In the genomic region with DNA sequence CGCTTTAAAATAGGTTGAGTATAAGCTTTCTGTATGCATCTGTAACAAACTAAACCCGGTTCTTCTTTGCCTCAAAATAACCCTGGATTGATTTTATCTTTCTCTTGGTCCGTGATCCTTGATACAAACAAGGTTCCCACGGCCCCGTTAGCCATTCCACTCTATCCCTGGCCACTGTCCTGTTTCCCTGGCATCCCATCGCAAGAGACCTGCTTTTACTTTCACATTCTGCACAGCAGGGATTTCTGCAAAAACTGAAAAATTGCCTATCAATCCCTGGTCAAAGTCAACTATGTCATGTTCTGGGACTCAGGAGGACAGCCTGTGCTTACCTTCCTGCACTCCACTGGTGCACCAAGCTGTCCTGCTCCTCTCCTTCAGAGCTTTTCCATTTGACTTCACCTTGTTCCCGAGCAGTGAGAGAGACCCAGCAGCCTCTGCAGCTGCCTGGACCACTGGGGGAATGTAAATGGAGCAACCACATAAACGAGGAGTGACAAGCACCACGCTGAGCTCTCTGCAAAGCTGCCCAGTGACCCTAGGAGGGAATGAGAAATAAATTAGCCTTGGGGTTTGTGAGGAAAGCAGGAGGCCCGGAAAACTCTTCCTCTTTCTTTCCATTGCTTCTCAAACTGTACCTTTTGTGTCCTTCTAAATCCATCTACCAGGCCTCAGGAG, we compare ENCODE assay signal across 18 cellular contexts.
A peak's percentile ranks its signal among the peaks of the same experiment; 100 is the strongest.
DNase-seq lines count a peak whose midpoint lies in the region; ATAC-seq and TF ChIP-seq lines count a peak whose summit lies in the region.
"Had no signal": no experiment of that assay in that cellular context is flagged by ENCODE, and none has a peak within 500 bp of the region (broad histone marks: within the 10 kb centered on the region; RNA-seq: fewer than 3 reads in every experiment).

No MANE protein-coding gene starts in this region.

- ATAC-seq in GM18505 (IDR thresholded peaks at IDR 0.05; ENCODE audit: unreplicated experiment) (no peak), GM21528 (IDR thresholded peaks at IDR 0.05; ENCODE audit: low FRiP score, unreplicated experiment) (no peak), gastrocnemius medialis (no peak)
- ATAC-seq: activated T-cell treated with anti-CD3 and anti-CD28 coated beads, Interleukin-2, amount 50 U/mL, for 4 hours had no signal

- TF ChIP-seq RAD21 in SK-N-SH (IDR thresholded peaks at IDR 0.05; ENCODE audit: low read length), result no peak

- peaks cover 16% of the 10 kb centered on the region for H3K36me3 Mint-ChIP-seq in brain
- H3K36me3 Mint-ChIP-seq: activated naive CD8-positive, alpha-beta T cell had no signal

- 22% methylated on average over 10 of the region's 10 CpGs for WGBS in SK-N-SH (ENCODE audit: low lambda C conversion rate)

- in situ Hi-C loops in gastrocnemius medialis (cut with MboI; ENCODE audit: low sequenced_read_pairs in 4 of 4), result no loop called here

- H3F3A ChIP-seq in SK-N-SH (replicated peaks; ENCODE audit: insufficient read depth), result no peaks in the 10 kb centered on the region

- no peaks in the 10 kb centered on the region for H4K20me1 ChIP-seq in Karpas-422 (ENCODE audit: insufficient read depth, low read depth, low read length)
- H4K20me1 ChIP-seq in SK-N-SH (ENCODE audit: insufficient read depth), result no peaks in the 10 kb centered on the region

- CTCF ChIA-PET in SK-N-SH (lab: Yijun Ruan, JAX), result no interaction called here

- H3K4me3 ChIP-seq in Karpas-422 (ENCODE audit: low read length) (no peak overlapping the region), skeletal muscle tissue (ENCODE audit: low read length in 3 of 3) (peak overlapping the region; percentile 55 to 67 (median 67)), SK-N-SH (ENCODE audit: low read depth in 2 of 2, low read length in 1 of 2) (no peak overlapping the region), gastrocnemius medialis (peak overlapping the region in 2 of 4 donors; percentile 8 to 30)
- H3K4me3 ChIP-seq: SJSA1 had no signal

- no peaks in the 10 kb centered on the region for H3K9me3 ChIP-seq in Karpas-422 (ENCODE audit: low read length)
- no peaks in the 10 kb centered on the region for H3K9me3 ChIP-seq in skeletal muscle tissue (ENCODE audit: control insufficient read depth in 3 of 3, low read length in 3 of 3)
- H3K9me3 ChIP-seq in SK-N-SH, result no peaks in the 10 kb centered on the region
- no peaks in the 10 kb centered on the region for H3K9me3 ChIP-seq in gastrocnemius medialis
- H3K9me3 ChIP-seq: SJSA1 had no signal

- H3K4me2 ChIP-seq in Karpas-422 (ENCODE audit: low read depth, low read length, poor library complexity, severe bottlenecking) (no peak overlapping the region), SK-N-SH (no peak overlapping the region)

- H3K9me2 ChIP-seq in Karpas-422 (replicated peaks; ENCODE audit: insufficient read depth, low read length), result no peaks in the 10 kb centered on the region
- H3K9me2 ChIP-seq in SK-N-SH, result no peaks in the 10 kb centered on the region

- POLR2A ChIA-PET in SK-N-SH (lab: Yijun Ruan, JAX), result no interaction called here

- H3K27me3 Mint-ChIP-seq in brain, result peaks cover 4% of the 10 kb centered on the region

- no peaks in the 10 kb centered on the region for H3K4me1 ChIP-seq in Karpas-422 (ENCODE audit: low read length)
- peaks cover 2 to 5% (median 3%) of the 10 kb centered on the region in 3 donors for H3K4me1 ChIP-seq in skeletal muscle tissue (ENCODE audit: control insufficient read depth in 3 of 3, insufficient read depth in 3 of 3, low read length in 3 of 3)
- no peaks in the 10 kb centered on the region for H3K4me1 ChIP-seq in SK-N-SH (ENCODE audit: control insufficient read depth in 1 of 2, insufficient read depth in 2 of 2, low read depth in 1 of 2, low read length in 1 of 2)
- H3K4me1 ChIP-seq in gastrocnemius medialis, result peaks cover 0 to 3% of the 10 kb centered on the region in 2 donors
- H3K4me1 ChIP-seq: SJSA1 had no signal

- TF ChIP-seq POLR2A in GM18505 (IDR thresholded peaks at IDR 0.05; ENCODE audit: borderline replicate concordance, extremely low read depth, insufficient read depth, insufficient read length) (no peak), gastrocnemius medialis (IDR thresholded peaks at IDR 0.05) (no peak)

- H3K4me1 Mint-ChIP-seq in brain, result peaks cover 37% of the 10 kb centered on the region

- peak overlapping the region; percentile 18 to 93 (median 88) for H3K27ac Mint-ChIP-seq in brain
- H3K27ac Mint-ChIP-seq: activated naive CD8-positive, alpha-beta T cell had no signal

- H3K79me2 ChIP-seq in Karpas-422 (ENCODE audit: low read length), result no peaks in the 10 kb centered on the region
- no peaks in the 10 kb centered on the region for H3K79me2 ChIP-seq in SK-N-SH (ENCODE audit: insufficient read depth)

- no peak overlapping the region for H3K27ac ChIP-seq in Karpas-422 (ENCODE audit: low read length)
- H3K27ac ChIP-seq in skeletal muscle tissue (ENCODE audit: low read depth, low read length), result no peak overlapping the region
- no peak overlapping the region for H3K27ac ChIP-seq in SK-N-SH (ENCODE audit: low read depth in 2 of 2, low read length in 1 of 2)
- no peak overlapping the region for H3K27ac ChIP-seq in gastrocnemius medialis
- H3K27ac ChIP-seq: C4-2B, SJSA1 had no signal

- peaks cover 3 to 11% (median 6%) of the 10 kb centered on the region in 5 experiments for H3K9me3 Mint-ChIP-seq in brain
- H3K9me3 Mint-ChIP-seq: activated T-cell treated with anti-CD3 and anti-CD28 coated beads, Interleukin-2, amount 50 U/mL, for 4 hours had no signal

- TF ChIP-seq EP300 in SK-N-SH (IDR thresholded peaks at IDR 0.05; ENCODE audit: borderline replicate concordance in 1 of 2, low read depth in 1 of 2, low read length in 1 of 2), result no peak

- TF ChIP-seq CTCF in brain (conservative IDR thresholded peaks at IDR 0.05), result no peak
- TF ChIP-seq CTCF in SK-N-SH (IDR thresholded peaks at IDR 0.05), result no peak
- TF ChIP-seq CTCF in gastrocnemius medialis (IDR thresholded peaks at IDR 0.05 in 4 of 5, conservative IDR thresholded peaks at IDR 0.05 in 1 of 5), result no peak

- intact Hi-C loops in gastrocnemius medialis (cut with DNase I; ENCODE audit: low total_unique reads), result no loop called here

- DNase-seq in Karpas-422 (no peak), medulla oblongata (ENCODE audit: extremely low spot score) (peak; percentile 38), SK-N-SH (no peak), gastrocnemius medialis (no peak)
- DNase-seq: activated T-cell treated with anti-CD3 and anti-CD28 coated beads, Interleukin-2, amount 50 U/mL, for 4 hours; Kasumi-1; kidney; NCI-H1436; OCI-M1; stimulated activated CD4-positive, alpha-beta T cell treated with anti-CD3 and anti-CD28 coated beads, Interleukin-2, amount 100 ng/mL, for 24 hours; T1000 had no signal

- 0 out of 2 replicates have a peak overlapping the region, but pooled peaks have one; percentile 13 for H3K9ac ChIP-seq in Karpas-422 (ENCODE audit: low read length)
- peak overlapping the region; percentile 19 to 50 (median 30) for H3K9ac ChIP-seq in skeletal muscle tissue (ENCODE audit: low read depth in 1 of 3, low read length in 3 of 3)
- H3K9ac ChIP-seq in SK-N-SH, result no peak overlapping the region

- peak overlapping the region; percentile 67 to 85 (median 73) for H3K4me3 Mint-ChIP-seq in brain
- H3K4me3 Mint-ChIP-seq: activated naive CD8-positive, alpha-beta T cell; activated T-cell treated with anti-CD3 and anti-CD28 coated beads, Interleukin-2, amount 50 U/mL, for 4 hours had no signal

- no peaks in the 10 kb centered on the region for H3K36me3 ChIP-seq in Karpas-422 (ENCODE audit: insufficient read depth, low read length)
- H3K36me3 ChIP-seq in skeletal muscle tissue (ENCODE audit: control insufficient read depth in 3 of 3, insufficient read depth in 3 of 3, low read length in 3 of 3), result no peaks in the 10 kb centered on the region
- no peaks in the 10 kb centered on the region for H3K36me3 ChIP-seq in SK-N-SH (replicated peaks in 1 of 2; ENCODE audit: control insufficient read depth in 1 of 2, insufficient read depth in 2 of 2, low read length in 1 of 2)
- no peaks in the 10 kb centered on the region for H3K36me3 ChIP-seq in gastrocnemius medialis
- H3K36me3 ChIP-seq: SJSA1 had no signal

- no peaks in the 10 kb centered on the region for H3K27me3 ChIP-seq in Karpas-422 (ENCODE audit: low read length)
- peaks cover 0 to 8% (median 6%) of the 10 kb centered on the region in 3 donors for H3K27me3 ChIP-seq in skeletal muscle tissue (ENCODE audit: control insufficient read depth in 3 of 3, insufficient read depth in 3 of 3, low read length in 3 of 3)
- no peaks in the 10 kb centered on the region for H3K27me3 ChIP-seq in SK-N-SH (ENCODE audit: insufficient read depth)
- no peaks in the 10 kb centered on the region for H3K27me3 ChIP-seq in gastrocnemius medialis
- H3K27me3 ChIP-seq: SJSA1 had no signal

- H2AFZ ChIP-seq in Karpas-422 (ENCODE audit: low read length) (no peak overlapping the region), SK-N-SH (ENCODE audit: low read depth) (no peak overlapping the region)

TF ChIP-seq in SK-N-SH, 30 proteins besides CTCF, POLR2A, EP300 and RAD21:
- TF ChIP-seq POLR2AphosphoS5 (IDR thresholded peaks at IDR 0.05; ENCODE audit: low read depth, low read length) (no peak), NRF1 (IDR thresholded peaks at IDR 0.05; ENCODE audit: low read depth, low read length) (no peak), SMC3 (IDR thresholded peaks at IDR 0.05; ENCODE audit: low read depth, low read length) (no peak), GABPA (IDR thresholded peaks at IDR 0.05; ENCODE audit: low read depth) (no peak), FOSL2 (IDR thresholded peaks at IDR 0.05; ENCODE audit: borderline replicate concordance, low read depth) (no peak), MXI1 (IDR thresholded peaks at IDR 0.05; ENCODE audit: low read depth, low read length) (no peak)
- TF ChIP-seq, protein P1, sequence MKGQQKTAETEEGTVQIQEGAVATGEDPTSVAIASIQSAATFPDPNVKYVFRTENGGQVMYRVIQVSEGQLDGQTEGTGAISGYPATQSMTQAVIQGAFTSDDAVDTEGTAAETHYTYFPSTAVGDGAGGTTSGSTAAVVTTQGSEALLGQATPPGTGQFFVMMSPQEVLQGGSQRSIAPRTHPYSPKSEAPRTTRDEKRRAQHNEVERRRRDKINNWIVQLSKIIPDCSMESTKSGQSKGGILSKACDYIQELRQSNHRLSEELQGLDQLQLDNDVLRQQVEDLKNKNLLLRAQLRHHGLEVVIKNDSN (IDR thresholded peaks at IDR 0.05; ENCODE audit: borderline replicate concordance, low read depth), result no peak

Comparison
In these comparisons a context has a peak if more than half of its experiments do, and no peak if none do; other contexts are left out.
1. H3K4me3 ChIP-seq: peak in skeletal muscle tissue (3 of 3); none in Karpas-422 (single experiment) and SK-N-SH (0 of 2).